Comparison of ENCODE assay signal across 1 cellular context in the genomic region with DNA sequence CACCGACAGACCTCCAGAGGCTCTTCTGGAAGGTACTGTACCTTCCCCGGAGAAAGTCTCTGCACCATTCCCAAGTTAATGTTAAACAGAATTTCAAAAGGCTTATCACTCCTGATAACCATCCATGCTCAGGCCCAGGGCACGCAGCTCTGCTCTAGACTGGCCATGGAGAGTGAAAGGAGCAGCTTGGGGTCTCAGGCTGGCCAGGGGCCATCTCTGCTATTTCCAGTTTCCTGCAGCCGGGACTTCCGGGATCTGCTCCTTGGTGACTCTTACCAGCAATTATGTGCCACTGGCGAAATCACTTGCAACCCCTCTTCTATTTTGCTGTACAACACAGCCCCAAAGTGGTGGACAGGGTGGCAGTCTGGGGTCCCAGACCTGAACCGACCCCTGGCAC.
TF ChIP-seq lines count a peak whose summit lies in the region.

No MANE protein-coding gene starts in this region.

TF ChIP-seq in HCT116, 20 proteins besides CTCF, POLR2A, EP300 and RAD21:
- TF ChIP-seq, protein P1, sequence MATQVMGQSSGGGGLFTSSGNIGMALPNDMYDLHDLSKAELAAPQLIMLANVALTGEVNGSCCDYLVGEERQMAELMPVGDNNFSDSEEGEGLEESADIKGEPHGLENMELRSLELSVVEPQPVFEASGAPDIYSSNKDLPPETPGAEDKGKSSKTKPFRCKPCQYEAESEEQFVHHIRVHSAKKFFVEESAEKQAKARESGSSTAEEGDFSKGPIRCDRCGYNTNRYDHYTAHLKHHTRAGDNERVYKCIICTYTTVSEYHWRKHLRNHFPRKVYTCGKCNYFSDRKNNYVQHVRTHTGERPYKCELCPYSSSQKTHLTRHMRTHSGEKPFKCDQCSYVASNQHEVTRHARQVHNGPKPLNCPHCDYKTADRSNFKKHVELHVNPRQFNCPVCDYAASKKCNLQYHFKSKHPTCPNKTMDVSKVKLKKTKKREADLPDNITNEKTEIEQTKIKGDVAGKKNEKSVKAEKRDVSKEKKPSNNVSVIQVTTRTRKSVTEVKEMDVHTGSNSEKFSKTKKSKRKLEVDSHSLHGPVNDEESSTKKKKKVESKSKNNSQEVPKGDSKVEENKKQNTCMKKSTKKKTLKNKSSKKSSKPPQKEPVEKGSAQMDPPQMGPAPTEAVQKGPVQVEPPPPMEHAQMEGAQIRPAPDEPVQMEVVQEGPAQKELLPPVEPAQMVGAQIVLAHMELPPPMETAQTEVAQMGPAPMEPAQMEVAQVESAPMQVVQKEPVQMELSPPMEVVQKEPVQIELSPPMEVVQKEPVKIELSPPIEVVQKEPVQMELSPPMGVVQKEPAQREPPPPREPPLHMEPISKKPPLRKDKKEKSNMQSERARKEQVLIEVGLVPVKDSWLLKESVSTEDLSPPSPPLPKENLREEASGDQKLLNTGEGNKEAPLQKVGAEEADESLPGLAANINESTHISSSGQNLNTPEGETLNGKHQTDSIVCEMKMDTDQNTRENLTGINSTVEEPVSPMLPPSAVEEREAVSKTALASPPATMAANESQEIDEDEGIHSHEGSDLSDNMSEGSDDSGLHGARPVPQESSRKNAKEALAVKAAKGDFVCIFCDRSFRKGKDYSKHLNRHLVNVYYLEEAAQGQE (IDR thresholded peaks at IDR 0.05; ENCODE audit: low read depth), result no peak
- TF ChIP-seq EGR1 (IDR thresholded peaks at IDR 0.05; ENCODE audit: low read depth) (no peak), CBX3 (IDR thresholded peaks at IDR 0.05; ENCODE audit: low read depth) (no peak), ZFX (IDR thresholded peaks at IDR 0.05) (no peak), TCF7L2 (IDR thresholded peaks at IDR 0.05; ENCODE audit: borderline replicate concordance, extremely low read depth, insufficient read depth, insufficient read length) (no peak), MAX (IDR thresholded peaks at IDR 0.05) (no peak)
